20 cellular contexts compared by ENCODE assay signal in the genomic region with DNA sequence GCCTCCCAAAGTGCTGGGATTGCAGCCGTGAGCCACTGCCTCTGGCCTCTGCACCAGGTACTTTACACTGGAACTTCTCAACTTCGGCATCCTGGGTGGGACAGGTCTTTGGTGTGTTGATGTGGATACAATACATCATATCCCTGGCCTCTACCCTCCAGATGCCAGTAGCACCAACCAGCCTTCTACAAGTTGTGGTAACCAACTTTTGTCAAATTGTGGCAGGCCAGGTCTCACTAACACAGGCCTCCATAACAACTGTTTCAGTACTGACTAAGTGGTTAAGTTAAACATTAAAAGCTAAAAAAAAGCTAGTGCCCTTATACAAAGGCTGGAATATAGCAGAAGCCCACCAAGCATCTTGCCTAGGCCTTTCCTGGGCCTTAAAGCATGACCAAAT.
"Had no signal": no experiment of that assay in that cellular context is flagged by ENCODE, and none has a peak within 500 bp of the region (broad histone marks: within the 10 kb centered on the region; RNA-seq: fewer than 3 reads in every experiment).

No MANE protein-coding gene starts in this region.

- H3K36me3 Mint-ChIP-seq: mesothelial cell of epicardium, type B pancreatic cell had no signal

- H3K4me3 ChIP-seq: ascending aorta, breast epithelium, lower lobe of right lung, right atrium auricular region, smooth muscle cell had no signal

- H3K9me3 ChIP-seq: ascending aorta, breast epithelium, lower lobe of right lung, right atrium auricular region had no signal

- H3K4me3 Mint-ChIP-seq: activated CD4-positive, alpha-beta T cell treated with anti-CD3 and anti-CD28 coated beads, Interleukin-2, amount 10 ng/mL, durations not matched to agents 7 days and 5 days; activated naive CD4-positive, alpha-beta T cell treated with anti-CD3 and anti-CD28 coated beads for 36 hours; dendritic cell treated with granulocyte-macrophage colony-stimulating factor and Interleukin-4, amounts not matched to agents 40 ng/mL and 50 ng/mL, for 4 days; effector memory CD8-positive, alpha-beta T cell; mesothelial cell of epicardium; type B pancreatic cell had no signal

- H3K27me3 ChIP-seq: ascending aorta, breast epithelium, heart right ventricle, right atrium auricular region had no signal

- ATAC-seq: effector memory CD8-positive, alpha-beta T cell; lower lobe of right lung; stimulated activated naive CD8-positive, alpha-beta T cell treated with anti-CD3 and anti-CD28 coated beads, Interleukin-15, Interleukin-2, amounts not matched to agents 100 U/mL and 50 U/mL, for 24 hours had no signal

- H3K27me3 Mint-ChIP-seq: activated CD4-positive, alpha-beta T cell treated with anti-CD3 and anti-CD28 coated beads, Interleukin-2, amount 10 ng/mL, durations not matched to agents 7 days and 5 days; dendritic cell treated with granulocyte-macrophage colony-stimulating factor and Interleukin-4, amounts not matched to agents 40 ng/mL and 50 ng/mL, for 4 days had no signal

- H3K4me1 ChIP-seq: ascending aorta, right atrium auricular region had no signal

- H3K9me3 Mint-ChIP-seq: activated naive CD4-positive, alpha-beta T cell treated with anti-CD3 and anti-CD28 coated beads for 36 hours; activated T-helper 2 cell treated with anti-CD3 and anti-CD28 coated beads, Interferon-gamma antibody, Interleukin-2, Interleukin-4, amounts not matched to agents 10 μg/mL and 5 μg/mL and 100 μg/mL, durations not matched to agents 14 hours and 24 hours and 36 hours; dendritic cell treated with granulocyte-macrophage colony-stimulating factor and Interleukin-4, amounts not matched to agents 40 ng/mL and 50 ng/mL, for 4 days; effector memory CD8-positive, alpha-beta T cell had no signal

- H3K27ac Mint-ChIP-seq: activated CD4-positive, alpha-beta T cell treated with anti-CD3 and anti-CD28 coated beads, Interleukin-2, amount 10 ng/mL, durations not matched to agents 7 days and 5 days; activated naive CD4-positive, alpha-beta T cell treated with anti-CD3 and anti-CD28 coated beads for 36 hours; activated T-helper 2 cell treated with anti-CD3 and anti-CD28 coated beads, Interferon-gamma antibody, Interleukin-2, Interleukin-4, amounts not matched to agents 10 μg/mL and 5 μg/mL and 100 μg/mL, durations not matched to agents 14 hours and 24 hours and 36 hours; effector memory CD8-positive, alpha-beta T cell; mesothelial cell of epicardium; type B pancreatic cell had no signal

- H3K27ac ChIP-seq: ascending aorta, breast epithelium, heart right ventricle, lower lobe of right lung, right atrium auricular region had no signal

- DNase-seq: activated CD4-positive, alpha-beta T cell treated with anti-CD3 and anti-CD28 coated beads, Interleukin-2, amount 10 ng/mL, durations not matched to agents 7 days and 5 days; activated naive CD4-positive, alpha-beta T cell treated with anti-CD3 and anti-CD28 coated beads for 36 hours; cerebellar nuclear complex; effector memory CD8-positive, alpha-beta T cell; foreskin melanocyte; heart right ventricle; left colon; lower lobe of right lung; stimulated activated CD4-positive, alpha-beta T cell treated with anti-CD3 and anti-CD28 coated beads, Interleukin-4, amount 100 ng/mL, for 4 hours; stimulated activated CD8-positive, alpha-beta memory T cell treated with anti-CD3 and anti-CD28 coated beads, Interleukin-4, amount 100 ng/mL, for 48 hours; stimulated activated naive CD8-positive, alpha-beta T cell treated with anti-CD3 and anti-CD28 coated beads, Interleukin-15, Interleukin-2, amounts not matched to agents 100 U/mL and 50 U/mL, for 24 hours; SW 1271 had no signal

- H3K36me3 ChIP-seq: ascending aorta, breast epithelium, heart right ventricle, lower lobe of right lung, right atrium auricular region had no signal
